16 cellular contexts compared by ENCODE assay signal in the genomic region with DNA sequence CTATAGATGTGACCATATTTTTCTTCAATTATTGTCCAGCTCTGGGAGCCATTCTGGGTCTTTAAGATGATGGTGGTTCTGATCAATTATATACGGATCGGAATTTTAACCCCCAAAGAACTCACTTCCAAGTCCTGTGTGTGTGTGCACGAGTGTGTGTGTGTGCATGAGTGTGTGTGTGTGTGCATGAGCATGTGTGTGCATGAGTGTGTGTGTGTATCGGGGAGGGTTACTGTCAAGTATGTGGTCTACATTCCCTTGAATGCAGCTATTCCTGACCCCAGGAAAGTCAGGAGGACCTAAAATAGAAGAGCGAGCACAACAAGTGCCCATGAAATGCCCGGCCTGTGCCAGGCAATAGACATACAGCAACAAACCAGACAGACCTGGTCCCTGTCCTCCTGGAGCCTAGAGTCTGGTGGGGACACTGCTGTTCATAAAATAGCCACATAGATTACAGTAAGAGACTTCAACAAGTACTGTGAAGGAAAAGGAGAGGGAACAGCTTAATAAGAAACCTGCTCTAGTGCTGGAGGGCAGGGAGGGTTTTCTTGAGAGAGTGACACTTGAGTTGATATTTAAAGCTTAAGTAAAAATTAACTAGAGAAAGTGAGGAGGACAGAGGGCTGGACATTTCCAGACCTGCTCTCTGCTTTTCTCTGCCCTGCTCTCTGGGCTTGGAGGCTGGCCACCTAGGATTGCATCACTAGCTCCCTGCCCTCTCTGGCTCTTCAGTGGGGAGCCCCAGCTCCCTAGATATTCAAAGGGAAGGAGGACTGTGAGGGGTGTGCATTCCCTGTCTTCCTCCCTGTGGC.
"Had no signal": no experiment of that assay in that cellular context is flagged by ENCODE, and none has a peak within 500 bp of the region (broad histone marks: within the 10 kb centered on the region; RNA-seq: fewer than 3 reads in every experiment).

No MANE protein-coding gene starts in this region.

- H3K4me1 ChIP-seq: foreskin keratinocyte, psoas muscle, sigmoid colon, spleen had no signal

- H3K27ac ChIP-seq: foreskin keratinocyte, psoas muscle, sigmoid colon, spleen had no signal

- H3K9me3 ChIP-seq: psoas muscle, sigmoid colon, spleen had no signal

- DNase-seq: activated B cell treated with CpG ODN at 0.5 μM for 24 hours; activated CD4-positive, alpha-beta T cell treated with anti-CD3 and anti-CD28 coated beads, Interleukin-2, amount 10 ng/mL, durations not matched to agents 24 days and 14 days; activated CD8-positive, alpha-beta memory T cell treated with anti-CD3 and anti-CD28 coated beads, Interleukin-2, amount 50 U/mL, for 4 hours; activated CD8-positive, alpha-beta T cell treated with anti-CD3 and anti-CD28 coated beads, Interleukin-2, amount 10 ng/mL, durations not matched to agents 7 days and 5 days; activated naive CD4-positive, alpha-beta T cell; activated naive CD8-positive, alpha-beta T cell treated with anti-CD3 and anti-CD28 coated beads, Interleukin-2, amount 10 ng/mL, durations not matched to agents 7 days and 5 days; cerebellar nuclear complex; effector memory CD4-positive, alpha-beta T cell; foreskin keratinocyte; immature natural killer cell; left ventricle myocardium superior; psoas muscle; sigmoid colon; spleen; stimulated activated naive CD8-positive, alpha-beta T cell treated with anti-CD3 and anti-CD28 coated beads, Interleukin-15, amount 100 ng/mL, for 72 hours; SW 1271 had no signal

- ATAC-seq: activated CD8-positive, alpha-beta T cell treated with anti-CD3 and anti-CD28 coated beads, Interleukin-2, amount 10 ng/mL, durations not matched to agents 7 days and 5 days; foreskin keratinocyte; left ventricle myocardium superior; psoas muscle; stimulated activated naive CD8-positive, alpha-beta T cell treated with anti-CD3 and anti-CD28 coated beads, Interleukin-15, amount 100 ng/mL, for 72 hours had no signal

- H3K4me3 ChIP-seq: psoas muscle, sigmoid colon, spleen had no signal

- H3K36me3 ChIP-seq: sigmoid colon, spleen had no signal

- H3K27me3 ChIP-seq: sigmoid colon, spleen had no signal
